In genomic region chr6:52568320-52568719, GRCh38 we compare ENCODE assay signal across 20 cellular contexts. TPM values are rescaled to one million over a fixed set of nuclear protein-coding genes. Genes with fewer than 3 reads are reported as not detected.
A peak's percentile ranks its signal among the peaks of the same experiment; 100 is the strongest.
DNase-seq lines count a peak whose midpoint lies in the region; ATAC-seq and TF ChIP-seq lines count a peak whose summit lies in the region.
"Had no signal": no experiment of that assay in that cellular context is flagged by ENCODE, and none has a peak within 500 bp of the region (broad histone marks: within the 10 kb centered on the region; RNA-seq: fewer than 3 reads in every experiment).

No MANE protein-coding gene starts in this region.

- intact Hi-C loops in heart right ventricle (cut with DNase I) = loop anchor here in 1 of 10 donors (5.0 kb wide), 1 partner anchor 789 kb away; no protein-coding TSS in a partner anchor
- intact Hi-C loops in Right ventricle myocardium inferior (cut with DNase I) = no loop called here
- intact Hi-C loops in aorta (cut with DNase I) = no loop called here

- no peak overlapping the region for H3K4me3 Mint-ChIP-seq in neural progenitor cell
- H3K4me3 Mint-ChIP-seq: activated CD8-positive, alpha-beta T cell treated with anti-CD3 and anti-CD28 coated beads for 36 hours; activated naive CD8-positive, alpha-beta T cell treated with anti-CD3 and anti-CD28 coated beads, Interleukin-2, amount 10 ng/mL, durations not matched to agents 7 days and 5 days; central memory CD8-positive, alpha-beta T cell had no signal

- TF ChIP-seq CTCF in heart right ventricle (IDR thresholded peaks at IDR 0.05) (no peak), fibroblast of lung (conservative IDR thresholded peaks at IDR 0.05 in 1 of 2, IDR thresholded peaks at IDR 0.05 in 1 of 2; ENCODE audit: low read depth in 1 of 2, low read length in 2 of 2) (no peak), neural progenitor cell (IDR thresholded peaks at IDR 0.05) (no peak)

- in situ Hi-C loops in HAP-1 (cut with MboI; ENCODE audit: low sequenced_read_pairs) = no loop called here

- H3K4me2 ChIP-seq in fibroblast of lung (ENCODE audit: extremely low read depth, insufficient read depth, low read length) (no peak overlapping the region), neural progenitor cell (no peak overlapping the region)
- H3K4me2 ChIP-seq: BLaER1 treated with 17β-estradiol and CSF1 and Interleukin-3, amounts not matched to agents 10 nM and 100 nM; smooth muscle cell had no signal

- H3K9me3 ChIP-seq in heart right ventricle (no peaks in the 10 kb centered on the region), fibroblast of lung (ENCODE audit: control insufficient read depth, insufficient read depth, low read depth, low read length) (no peaks in the 10 kb centered on the region), neural progenitor cell (ENCODE audit: low read depth) (no peaks in the 10 kb centered on the region), aorta (ENCODE audit: control insufficient read depth, low read length) (no peaks in the 10 kb centered on the region), HAP-1 (no peaks in the 10 kb centered on the region)
- H3K9me3 ChIP-seq: BLaER1 treated with 17β-estradiol and CSF1 and Interleukin-3, amounts not matched to agents 10 nM and 100 nM had no signal

- H4K20me1 ChIP-seq in fibroblast of lung (ENCODE audit: control insufficient read depth, extremely low read depth, insufficient read depth, low read length) (peaks cover 3% of the 10 kb centered on the region), neural progenitor cell (ENCODE audit: low read depth) (peaks cover 15% of the 10 kb centered on the region)

- H3K27me3 ChIP-seq in heart right ventricle (no peaks in the 10 kb centered on the region), fibroblast of lung (ENCODE audit: control insufficient read depth, insufficient read depth, low read length) (no peaks in the 10 kb centered on the region), neural progenitor cell (no peaks in the 10 kb centered on the region), aorta (ENCODE audit: control insufficient read depth in 1 of 2, insufficient read depth in 2 of 2, low read length in 1 of 2) (no peaks in the 10 kb centered on the region), HAP-1 (ENCODE audit: low read depth) (no peaks in the 10 kb centered on the region)
- H3K27me3 ChIP-seq: BLaER1 treated with 17β-estradiol and CSF1 and Interleukin-3, amounts not matched to agents 10 nM and 100 nM had no signal

- no peaks in the 10 kb centered on the region for H3F3A ChIP-seq in neural progenitor cell (ENCODE audit: low read depth)

- no peak overlapping the region for H2AFZ ChIP-seq in fibroblast of lung (ENCODE audit: low read length)
- H2AFZ ChIP-seq in neural progenitor cell (replicated peaks) = no peak overlapping the region

- H3K4me1 ChIP-seq in heart right ventricle (peaks cover 15 to 100% (median 79%) of the 10 kb centered on the region in 9 donors), fibroblast of lung (ENCODE audit: control insufficient read depth, extremely low read depth, insufficient read depth, low read length) (peaks cover 50% of the 10 kb centered on the region), neural progenitor cell (peaks cover 42% of the 10 kb centered on the region), aorta (ENCODE audit: control insufficient read depth in 1 of 2, insufficient read depth in 2 of 2, low read length in 2 of 2) (peaks cover 9 to 15% of the 10 kb centered on the region in 2 donors), HAP-1 (peaks cover 26% of the 10 kb centered on the region)

- no peaks in the 10 kb centered on the region for H3K9me3 Mint-ChIP-seq in neural progenitor cell
- H3K9me3 Mint-ChIP-seq: activated CD8-positive, alpha-beta T cell treated with anti-CD3 and anti-CD28 coated beads for 36 hours; activated naive CD8-positive, alpha-beta T cell treated with anti-CD3 and anti-CD28 coated beads, Interleukin-2, amount 10 ng/mL, durations not matched to agents 7 days and 5 days; central memory CD8-positive, alpha-beta T cell had no signal

- H3K36me3 Mint-ChIP-seq in neural progenitor cell = peaks cover 19% of the 10 kb centered on the region
- H3K36me3 Mint-ChIP-seq: activated naive CD8-positive, alpha-beta T cell treated with anti-CD3 and anti-CD28 coated beads, Interleukin-2, amount 10 ng/mL, durations not matched to agents 7 days and 5 days had no signal

- H3K27ac ChIP-seq in heart right ventricle (peak overlapping the region; percentile 19 to 82 (median 70)), fibroblast of lung (ENCODE audit: insufficient read depth, low read length) (peak overlapping the region; percentile 87), neural progenitor cell (no peak overlapping the region), aorta (ENCODE audit: low read depth in 1 of 2, low read length in 2 of 2) (peak overlapping the region; percentile 47 to 82)
- H3K27ac ChIP-seq: BLaER1 treated with 17β-estradiol and CSF1 and Interleukin-3, amounts not matched to agents 10 nM and 100 nM; WERI-Rb-1 had no signal

- H3K36me3 ChIP-seq in heart right ventricle (no peaks in the 10 kb centered on the region), fibroblast of lung (ENCODE audit: control insufficient read depth, insufficient read depth, low read length) (peaks cover 9% of the 10 kb centered on the region), neural progenitor cell (no peaks in the 10 kb centered on the region), aorta (ENCODE audit: control insufficient read depth in 1 of 2, insufficient read depth in 2 of 2, low read length in 1 of 2) (no peaks in the 10 kb centered on the region), HAP-1 (replicated peaks) (no peaks in the 10 kb centered on the region)

- whole genome bisulfite sequencing in heart right ventricle, 2 donors = 47 to 69% methylated on average over 4 of the region's 4 CpGs
- 5 to 7% methylated on average over 4 of the region's 4 CpGs for WGBS in aorta, 2 donors

- H3K27ac Mint-ChIP-seq in neural progenitor cell = peak overlapping the region; percentile 39
- H3K27ac Mint-ChIP-seq: activated CD8-positive, alpha-beta T cell treated with anti-CD3 and anti-CD28 coated beads for 36 hours; activated naive CD8-positive, alpha-beta T cell treated with anti-CD3 and anti-CD28 coated beads, Interleukin-2, amount 10 ng/mL, durations not matched to agents 7 days and 5 days had no signal

- H3K79me2 ChIP-seq in fibroblast of lung (ENCODE audit: control insufficient read depth, insufficient read depth, low read length) (peaks cover 97% of the 10 kb centered on the region), neural progenitor cell (ENCODE audit: low read depth) (peaks cover 89% of the 10 kb centered on the region)

- H3K4me1 Mint-ChIP-seq in neural progenitor cell = peaks cover 62% of the 10 kb centered on the region

- H3K27me3 Mint-ChIP-seq in neural progenitor cell (ENCODE audit: insufficient read depth, low read depth) = peaks cover 6% of the 10 kb centered on the region
- H3K27me3 Mint-ChIP-seq: activated CD8-positive, alpha-beta T cell treated with anti-CD3 and anti-CD28 coated beads for 36 hours; central memory CD8-positive, alpha-beta T cell had no signal

- DNase-seq in heart right ventricle = peak in 1 of 2 donors; percentile 48
- no peak for DNase-seq in Right ventricle myocardium inferior (ENCODE audit: missing footprints)
- DNase-seq in fibroblast of lung (ENCODE audit: low read depth in 2 of 2) = no peak
- no peak for DNase-seq in neural progenitor cell (ENCODE audit: low spot score)
- no peak for DNase-seq in aorta
- DNase-seq in HAP-1 (ENCODE audit: low spot score in 2 of 2) = no peak
- DNase-seq: activated CD8-positive, alpha-beta T cell treated with anti-CD3 and anti-CD28 coated beads for 36 hours; activated naive CD8-positive, alpha-beta T cell treated with anti-CD3 and anti-CD28 coated beads, Interleukin-2, amount 10 ng/mL, durations not matched to agents 7 days and 5 days; activated T-cell treated with anti-CD3 and anti-CD28 coated beads, Interleukin-2, amount 50 U/mL, for 48 hours; DMS153; glutamatergic neuron; NCI-H1048; NCI-H748 treated with DMSO at 0.1 percent for 48 hours; RPMI8226; WERI-Rb-1 had no signal

- no peak overlapping the region for H3K4me3 ChIP-seq in heart right ventricle
- H3K4me3 ChIP-seq in fibroblast of lung (replicated peaks in 1 of 4; ENCODE audit: control extremely low read depth in 1 of 4, insufficient read depth in 1 of 4, low read depth in 3 of 4, low read length in 4 of 4) = no peak overlapping the region
- no peak overlapping the region for H3K4me3 ChIP-seq in neural progenitor cell
- no peak overlapping the region for H3K4me3 ChIP-seq in aorta (ENCODE audit: low read length in 2 of 2)
- no peak overlapping the region for H3K4me3 ChIP-seq in HAP-1
- H3K4me3 ChIP-seq: BLaER1 treated with 17β-estradiol and CSF1 and Interleukin-3, amounts not matched to agents 10 nM and 100 nM; smooth muscle cell had no signal

- peak in 5 of 8 donors; percentile 50 to 66 (median 56) for ATAC-seq in heart right ventricle
- no peak for ATAC-seq in Right ventricle myocardium inferior
- peak; percentile 1 for ATAC-seq in aorta (ENCODE audit: low FRiP score)
- ATAC-seq in HG03460 (IDR thresholded peaks at IDR 0.05; ENCODE audit: unreplicated experiment) = no peak
- ATAC-seq in GM21390 (IDR thresholded peaks at IDR 0.05; ENCODE audit: unreplicated experiment) = no peak
- ATAC-seq: activated CD8-positive, alpha-beta T cell treated with anti-CD3 and anti-CD28 coated beads for 36 hours had no signal

- H3K9ac ChIP-seq in fibroblast of lung (ENCODE audit: insufficient read depth, low read length) = no peak overlapping the region
- no peak overlapping the region for H3K9ac ChIP-seq in neural progenitor cell
- H3K9ac ChIP-seq: BLaER1 treated with 17β-estradiol and CSF1 and Interleukin-3, amounts not matched to agents 10 nM and 100 nM had no signal

RNA-seq across cellular contexts. Expression of gene TRAM2, which starts 8.5 kb away (rescaled TPM):
- 10 to 100 TPM in 7 of 10 donors, 1 to 10 TPM in 3; 7.9 to 17.3 (median 11.0) TPM for total RNA-seq in heart right ventricle
- 1 to 10 TPM; 5.0 to 7.2 TPM for polyA plus RNA-seq in heart right ventricle
- total RNA-seq in Right ventricle myocardium inferior = 12.6 TPM
- total RNA-seq in fibroblast of lung = 69.6 and 131 TPM in 2 replicates
- polyA plus RNA-seq in fibroblast of lung = 155 and 252 TPM in 2 replicates
- 107 and 217 TPM in 2 replicates for polyA plus RNA-seq in fibroblast of lung (2012)
- 254 and 398 TPM in 2 replicates for polyA minus RNA-seq in fibroblast of lung (ENCODE audit: low replicate concordance)
- total RNA-seq in neural progenitor cell (ENCODE audit: low replicate concordance) = 12.3 and 15.5 TPM in 2 replicates
- 10 to 100 TPM; 38.0 to 39.5 TPM for total RNA-seq in aorta
- 10 to 100 TPM in 1 of 2 donors, 1 to 10 TPM in 1; 7.5 to 22.6 TPM for polyA plus RNA-seq in aorta

Comparison
In these comparisons a context has a peak if more than half of its experiments do, and no peak if none do; other contexts are left out.
1. ATAC-seq: peak in heart right ventricle (5 of 8) and aorta (single experiment); none in Right ventricle myocardium inferior (single experiment), HG03460 (single experiment) and GM21390 (single experiment).